11 cellular contexts compared by ENCODE assay signal in genomic region chr2:10912076-10912731, GRCh38. TPM values are rescaled to one million over a fixed set of nuclear protein-coding genes. Genes with fewer than 3 reads are reported as not detected.
DNase-seq lines count a peak whose midpoint lies in the region; ATAC-seq and TF ChIP-seq lines count a peak whose summit lies in the region.
"Had no signal": no experiment of that assay in that cellular context is flagged by ENCODE, and none has a peak within 500 bp of the region (broad histone marks: within the 10 kb centered on the region; RNA-seq: fewer than 3 reads in every experiment).

No MANE protein-coding gene starts in this region.

- ATAC-seq in GM23338: no peak
- ATAC-seq in left ventricle myocardium superior: no peak
- no peak for ATAC-seq in GM21576 (IDR thresholded peaks at IDR 0.05; ENCODE audit: unreplicated experiment)
- ATAC-seq: K562 had no signal

- H4K20me1 ChIP-seq in GM23338 (replicated peaks; ENCODE audit: insufficient read depth): no peaks in the 10 kb centered on the region

- peaks cover 2% of the 10 kb centered on the region; the same call in 2 of the 3 replicates for H3K36me3 Mint-ChIP-seq in GM23338 (ENCODE audit: low read depth)

- H3K4me1 Mint-ChIP-seq in GM23338: peaks cover 35% of the 10 kb centered on the region

- H3K27me3 Mint-ChIP-seq in GM23338 (ENCODE audit: insufficient read depth, low read depth, poor library complexity): peaks cover 33% of the 10 kb centered on the region

- H3K79me2 ChIP-seq in GM23338 (replicated peaks; ENCODE audit: insufficient read depth): no peaks in the 10 kb centered on the region

- intact Hi-C loops in left ventricle myocardium superior (cut with micrococcal nuclease): no loop called here

- peaks cover 2% of the 10 kb centered on the region for H3K9me3 Mint-ChIP-seq in GM23338

- DNase-seq in GM23338 (ENCODE audit: low spot score): peak; percentile 37
- DNase-seq in WERI-Rb-1: no peak
- DNase-seq in left ventricle myocardium superior: peak; percentile 24
- no peak for DNase-seq in H4 (ENCODE audit: low spot score)
- no peak for DNase-seq in cerebellum (ENCODE audit: low spot score)
- DNase-seq in dermis blood vessel endothelial cell: no peak
- DNase-seq: activated naive CD4-positive, alpha-beta T cell treated with anti-CD3 and anti-CD28 coated beads, Interleukin-2, amount 50 U/mL, for 16 hours; occipital lobe had no signal

- no peak for TF ChIP-seq CTCF in GM23338 (conservative IDR thresholded peaks at IDR 0.05; ENCODE audit: low read depth in 2 of 2)
- no peak for TF ChIP-seq CTCF in WERI-Rb-1 (IDR thresholded peaks at IDR 0.05; ENCODE audit: low read depth, low read length)

- H3K27ac ChIP-seq in GM23338 (ENCODE audit: low read depth): no peak overlapping the region
- H3K27ac ChIP-seq in WERI-Rb-1: peak overlapping the region; percentile 82
- H3K27ac ChIP-seq in rectal smooth muscle tissue (ENCODE audit: low read depth, low read length): no peak overlapping the region

- peak overlapping the region; percentile 94 for H2AFZ ChIP-seq in GM23338

- no peaks in the 10 kb centered on the region for H3K9me3 ChIP-seq in WERI-Rb-1 (ENCODE audit: severe bottlenecking)

- H3F3A ChIP-seq in GM23338 (replicated peaks; ENCODE audit: low read depth): no peaks in the 10 kb centered on the region

- no peak overlapping the region for H3K9ac ChIP-seq in rectal smooth muscle tissue (ENCODE audit: low read length)

- no peaks in the 10 kb centered on the region for H3K9me2 ChIP-seq in GM23338 (ENCODE audit: insufficient read depth)

- H3K4me1 ChIP-seq in GM23338 (ENCODE audit: insufficient read depth) (peaks cover 5% of the 10 kb centered on the region; the same call in 1 of the 2 replicates), rectal smooth muscle tissue (ENCODE audit: control insufficient read depth, insufficient read depth, low read length) (no peaks in the 10 kb centered on the region)

- H3K4me3 ChIP-seq in GM23338 (peak overlapping the region; percentile 71), WERI-Rb-1 (ENCODE audit: low read depth, low read length) (peak overlapping the region; percentile 54), rectal smooth muscle tissue (ENCODE audit: low read length) (peak overlapping the region; percentile 52)
- H3K4me3 ChIP-seq: K562 had no signal

- H3K36me3 ChIP-seq in GM23338 (ENCODE audit: insufficient read depth) (no peaks in the 10 kb centered on the region), WERI-Rb-1 (no peaks in the 10 kb centered on the region), rectal smooth muscle tissue (ENCODE audit: control insufficient read depth, insufficient read depth, low read length) (no peaks in the 10 kb centered on the region)

- H3K27ac Mint-ChIP-seq in GM23338: no peak overlapping the region

- peak overlapping the region; percentile 69 for H3K4me3 Mint-ChIP-seq in GM23338

- H3K4me2 ChIP-seq in GM23338: peak overlapping the region; percentile 88

- H3K27me3 ChIP-seq in GM23338 (ENCODE audit: insufficient read depth) (peaks cover 40% of the 10 kb centered on the region), WERI-Rb-1 (ENCODE audit: insufficient read depth, low read depth, severe bottlenecking) (no peaks in the 10 kb centered on the region), rectal smooth muscle tissue (ENCODE audit: control insufficient read depth, insufficient read depth, low read length) (peaks cover 22% of the 10 kb centered on the region)

TF ChIP-seq in GM23338, 12 proteins besides CTCF, POLR2A, EP300 and RAD21:
- TF ChIP-seq ETS1 (IDR thresholded peaks at IDR 0.05) (no peak), POLR2AphosphoS5 (IDR thresholded peaks at IDR 0.05; ENCODE audit: low read depth) (no peak), EZH2 (IDR thresholded peaks at IDR 0.05; ENCODE audit: low read depth, unreplicated experiment) (peak; percentile 59), ZNF114 (CRISPR knock-in tag; IDR thresholded peaks at IDR 0.05) (no peak), CREB1 (CRISPR knock-in tag; IDR thresholded peaks at IDR 0.05; ENCODE audit: low read depth) (no peak), JUNB (IDR thresholded peaks at IDR 0.05; ENCODE audit: unreplicated experiment) (no peak)

RNA-seq across cellular contexts. Expression of gene KCNF1, which starts 0.5 kb away (rescaled TPM):
- total RNA-seq in GM23338 (2014; rRNA removed; shearing (Covaris generic)): 0.70 and 1.5 TPM in 2 replicates
- polyA plus RNA-seq in GM23338 (2016; fragmentation: Nextera tagmentation; extraction: Ambion mirVana): 0.11 and 0.19 TPM in 2 replicates
- total RNA-seq in left ventricle myocardium superior (0.17 TPM), cerebellum (5.6 TPM), dermis blood vessel endothelial cell (1.0 and 1.9 TPM in 2 replicates)
- 0.14 TPM in 1 of 2 replicates, not detected in the other for total RNA-seq in H4 (2014; rRNA removed; shearing (Covaris generic))
- total RNA-seq: K562 had no signal
- polyA plus RNA-seq: K562 had no signal

Comparison
In these comparisons a context has a peak if more than half of its experiments do, and no peak if none do; other contexts are left out.
1. DNase-seq: peak in GM23338 (single experiment) and left ventricle myocardium superior (single experiment); none in WERI-Rb-1 (single experiment), H4 (single experiment), cerebellum (single experiment) and dermis blood vessel endothelial cell (single experiment).
2. Peak in every context shown above with its lines, with median percentiles within 50 percentile points of each other: H3K4me3 ChIP-seq.